In the genomic region with DNA sequence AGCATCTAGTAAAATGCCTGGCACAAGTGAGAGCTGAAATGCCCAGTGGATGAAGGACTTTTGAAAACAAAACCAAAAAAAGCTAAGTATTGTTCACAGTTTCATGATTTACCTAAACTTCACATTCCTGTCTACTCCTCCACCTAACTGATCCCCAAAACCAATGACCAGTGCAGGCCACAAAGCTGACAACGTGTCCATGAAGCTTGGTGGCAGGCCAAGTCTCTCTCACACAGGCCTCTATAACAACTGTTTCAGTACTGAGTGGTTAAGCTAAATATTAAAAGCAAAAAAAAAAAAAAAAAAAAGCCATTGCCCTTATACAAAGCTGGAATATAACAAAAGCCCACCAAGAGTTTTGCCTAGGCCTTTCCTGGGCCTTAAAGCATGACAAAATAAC, we compare ENCODE assay signal across 1 cellular context.
TF ChIP-seq lines count a peak whose summit lies in the region.

No MANE protein-coding gene starts in this region.

TF ChIP-seq in GM23338, 12 proteins besides CTCF, POLR2A, EP300 and RAD21:
- TF ChIP-seq ZNF462 (CRISPR knock-in tag; IDR thresholded peaks at IDR 0.05): no peak
- TF ChIP-seq ZNF331 (CRISPR knock-in tag; IDR thresholded peaks at IDR 0.05; ENCODE audit: low read depth): no peak
- no peak for TF ChIP-seq STAT1 (IDR thresholded peaks at IDR 0.05; ENCODE audit: unreplicated experiment)
- no peak for TF ChIP-seq ZNF114 (CRISPR knock-in tag; IDR thresholded peaks at IDR 0.05)
